ENCODE assay signal across 10 cellular contexts in the genomic region with DNA sequence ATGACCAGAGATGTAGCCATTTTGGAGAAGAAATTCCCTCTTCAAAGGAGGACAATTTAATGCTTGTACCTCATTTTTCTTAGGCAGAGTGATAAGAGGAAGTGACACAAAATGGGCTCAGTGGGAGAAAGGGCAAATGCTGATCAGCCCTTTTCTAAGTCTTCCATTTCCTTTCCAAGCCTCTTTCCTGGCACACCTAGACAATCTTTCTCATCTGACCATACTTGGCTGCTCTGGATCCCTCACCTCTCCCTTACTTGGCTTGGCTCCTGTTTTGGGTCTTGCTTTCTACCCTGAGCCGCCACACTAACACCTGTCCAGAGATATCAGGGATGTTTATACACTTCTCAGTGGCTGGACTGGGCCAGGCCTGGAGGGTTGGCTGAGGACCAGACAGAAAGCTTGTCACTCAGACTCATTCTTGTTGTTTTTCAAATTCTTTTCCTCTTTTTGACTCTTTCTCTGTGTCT. TPM values are rescaled to one million over a fixed set of nuclear protein-coding genes. Genes with fewer than 3 reads are reported as not detected.
DNase-seq lines count a peak whose midpoint lies in the region; ATAC-seq and TF ChIP-seq lines count a peak whose summit lies in the region.
"Had no signal": no experiment of that assay in that cellular context is flagged by ENCODE, and none has a peak within 500 bp of the region (broad histone marks: within the 10 kb centered on the region; RNA-seq: fewer than 3 reads in every experiment).

No MANE protein-coding gene starts in this region.

- TF ChIP-seq POLR2A in vagina (IDR thresholded peaks at IDR 0.05): no peak

- ATAC-seq in Right ventricle myocardium superior (ENCODE audit: poor library complexity): peak; percentile 5
- ATAC-seq in HG02870 (IDR thresholded peaks at IDR 0.05; ENCODE audit: unreplicated experiment): no peak

- peaks cover 64% of the 10 kb centered on the region for H3K4me1 ChIP-seq in vagina

- H3K36me3 ChIP-seq in vagina: no peaks in the 10 kb centered on the region

- H3K27ac ChIP-seq in caudate nucleus (ENCODE audit: low read depth, low read length) (peak overlapping the region; percentile 71), vagina (peak overlapping the region; percentile 66)

- intact Hi-C loops in Right ventricle myocardium superior (cut with DNase I) (no loop called here), cardiac septum (cut with DNase I) (no loop called here), vagina (cut with DNase I) (no loop called here)

- no peak for TF ChIP-seq CTCF in vagina (IDR thresholded peaks at IDR 0.05)

- DNase-seq in Right ventricle myocardium superior: no peak
- no peak for DNase-seq in cardiac septum (ENCODE audit: low spot score)
- no peak for DNase-seq in caudate nucleus (lab: John Stamatoyannopoulos, UW)
- DNase-seq in myocyte (ENCODE audit: low read depth): peak; percentile 95
- DNase-seq in vagina (ENCODE audit: extremely low spot score in 2 of 2): peak in 1 of 2 donors; percentile 86
- no peak for DNase-seq in amygdala (lab: John Stamatoyannopoulos, UW)
- DNase-seq in GM19238 (ENCODE audit: insufficient read length, low spot score): no peak
- DNase-seq: Calu3 had no signal

- H3K27me3 ChIP-seq in vagina: no peaks in the 10 kb centered on the region

- H3K4me3 ChIP-seq in vagina: no peak overlapping the region

- H3K9me3 ChIP-seq in vagina: no peaks in the 10 kb centered on the region

RNA-seq across cellular contexts. Expression of a gene that starts 13.1 kb away (rescaled TPM):
- total RNA-seq in Right ventricle myocardium superior: 980 TPM
- 689 TPM for total RNA-seq in cardiac septum
- 260 and 398 TPM in 2 replicates for total RNA-seq in myocyte
- 233 TPM for polyA plus RNA-seq in myocyte (2012)
- total RNA-seq in vagina: 1,858 TPM

RNA-seq across cellular contexts. Expression of a gene that starts 18.8 kb away (rescaled TPM):
- total RNA-seq in Right ventricle myocardium superior: 49.2 TPM
- 36.8 TPM for total RNA-seq in cardiac septum
- total RNA-seq in myocyte: 36.0 and 37.3 TPM in 2 replicates
- 60.7 TPM for polyA plus RNA-seq in myocyte (2012)
- 15.0 TPM for total RNA-seq in vagina

RNA-seq across cellular contexts. Expression of a gene that starts 18.9 kb away (rescaled TPM):
- 0.59 TPM for total RNA-seq in Right ventricle myocardium superior
- 2.9 TPM for total RNA-seq in cardiac septum
- total RNA-seq in myocyte: 1.6 and 2.5 TPM in 2 replicates
- 3.4 TPM for polyA plus RNA-seq in myocyte (2012)
- 1.7 TPM for total RNA-seq in vagina

RNA-seq across cellular contexts. Expression of a gene that starts 25.4 kb away (rescaled TPM):
- total RNA-seq in Right ventricle myocardium superior (22.9 TPM), cardiac septum (25.6 TPM), myocyte (24.4 and 24.7 TPM in 2 replicates), vagina (25.0 TPM)
- polyA plus RNA-seq in myocyte (2012): 16.1 TPM

RNA-seq across cellular contexts. Expression of a gene that starts 38.3 kb away (rescaled TPM):
- 88.1 TPM for total RNA-seq in Right ventricle myocardium superior
- total RNA-seq in cardiac septum: 73.8 TPM
- 184 and 334 TPM in 2 replicates for total RNA-seq in myocyte
- 35.7 TPM for polyA plus RNA-seq in myocyte (2012)
- not detected for total RNA-seq in vagina
- total RNA-seq: Calu3, mononuclear cell had no signal
